Comparison of ENCODE assay signal across 13 cellular contexts in genomic region chr3:78632925-78633324, GRCh38.
"Had no signal": no experiment of that assay in that cellular context is flagged by ENCODE, and none has a peak within 500 bp of the region (broad histone marks: within the 10 kb centered on the region; RNA-seq: fewer than 3 reads in every experiment).

No MANE protein-coding gene starts in this region.

- H3K36me3 ChIP-seq: neutrophil, right lobe of liver, upper lobe of left lung had no signal

- H3K4me1 ChIP-seq: gastroesophageal sphincter, right lobe of liver, upper lobe of left lung had no signal

- DNase-seq: activated CD4-positive, alpha-beta T cell treated with anti-CD3 and anti-CD28 coated beads, Interleukin-2, amount 10 ng/mL, durations not matched to agents 24 days and 14 days; activated naive CD4-positive, alpha-beta T cell treated with anti-CD3 and anti-CD28 coated beads, Interleukin-2, amount 10 ng/mL, durations not matched to agents 7 days and 5 days; body of pancreas; central memory CD4-positive, alpha-beta T cell; right lobe of liver; stimulated activated CD4-positive, alpha-beta T cell treated with anti-CD3 and anti-CD28 coated beads, Interleukin-2, amount 100 ng/mL, for 24 hours; stimulated activated naive CD4-positive, alpha-beta T cell; upper lobe of left lung had no signal

- H3K4me3 ChIP-seq: body of pancreas, gastroesophageal sphincter, right lobe of liver, upper lobe of left lung had no signal

- H3K27ac Mint-ChIP-seq: activated CD4-positive, alpha-beta T cell treated with anti-CD3 and anti-CD28 coated beads, Interleukin-2, amount 10 ng/mL, durations not matched to agents 24 days and 14 days; activated naive CD4-positive, alpha-beta T cell treated with anti-CD3 and anti-CD28 coated beads, Interleukin-2, amount 10 ng/mL, durations not matched to agents 7 days and 5 days; dendritic cell treated with granulocyte-macrophage colony-stimulating factor and Interleukin-4, amounts not matched to agents 40 ng/mL and 50 ng/mL, for 4 days; WTC11 had no signal

- H3K27ac ChIP-seq: gastroesophageal sphincter, neutrophil, right lobe of liver, upper lobe of left lung had no signal

- ATAC-seq: gastroesophageal sphincter, SK-N-SH treated with all-trans-retinoic acid at 6 μM for 48 hours, WTC11 had no signal

- H3K36me3 Mint-ChIP-seq: activated naive CD4-positive, alpha-beta T cell treated with anti-CD3 and anti-CD28 coated beads, Interleukin-2, amount 10 ng/mL, durations not matched to agents 7 days and 5 days had no signal

- H3K4me1 Mint-ChIP-seq: activated CD4-positive, alpha-beta T cell treated with anti-CD3 and anti-CD28 coated beads, Interleukin-2, amount 10 ng/mL, durations not matched to agents 24 days and 14 days; activated naive CD4-positive, alpha-beta T cell treated with anti-CD3 and anti-CD28 coated beads, Interleukin-2, amount 10 ng/mL, durations not matched to agents 7 days and 5 days; WTC11 had no signal

- H3K9me3 Mint-ChIP-seq: activated CD4-positive, alpha-beta T cell treated with anti-CD3 and anti-CD28 coated beads, Interleukin-2, amount 10 ng/mL, durations not matched to agents 24 days and 14 days; activated naive CD4-positive, alpha-beta T cell treated with anti-CD3 and anti-CD28 coated beads, Interleukin-2, amount 10 ng/mL, durations not matched to agents 7 days and 5 days; dendritic cell treated with granulocyte-macrophage colony-stimulating factor and Interleukin-4, amounts not matched to agents 40 ng/mL and 50 ng/mL, for 4 days; WTC11 had no signal

- H3K4me3 Mint-ChIP-seq: activated CD4-positive, alpha-beta T cell treated with anti-CD3 and anti-CD28 coated beads, Interleukin-2, amount 10 ng/mL, durations not matched to agents 24 days and 14 days; activated naive CD4-positive, alpha-beta T cell treated with anti-CD3 and anti-CD28 coated beads, Interleukin-2, amount 10 ng/mL, durations not matched to agents 7 days and 5 days; dendritic cell treated with granulocyte-macrophage colony-stimulating factor and Interleukin-4, amounts not matched to agents 40 ng/mL and 50 ng/mL, for 4 days; WTC11 had no signal

- H3K9me3 ChIP-seq: body of pancreas, gastroesophageal sphincter, neutrophil, right lobe of liver, upper lobe of left lung had no signal

- H3K27me3 ChIP-seq: body of pancreas, gastroesophageal sphincter, neutrophil, right lobe of liver, upper lobe of left lung had no signal

- H3K27me3 Mint-ChIP-seq: activated CD4-positive, alpha-beta T cell treated with anti-CD3 and anti-CD28 coated beads, Interleukin-2, amount 10 ng/mL, durations not matched to agents 24 days and 14 days; activated naive CD4-positive, alpha-beta T cell treated with anti-CD3 and anti-CD28 coated beads, Interleukin-2, amount 10 ng/mL, durations not matched to agents 7 days and 5 days; dendritic cell treated with granulocyte-macrophage colony-stimulating factor and Interleukin-4, amounts not matched to agents 40 ng/mL and 50 ng/mL, for 4 days had no signal
